Comparison of ENCODE assay signal across 8 cellular contexts in the genomic region with DNA sequence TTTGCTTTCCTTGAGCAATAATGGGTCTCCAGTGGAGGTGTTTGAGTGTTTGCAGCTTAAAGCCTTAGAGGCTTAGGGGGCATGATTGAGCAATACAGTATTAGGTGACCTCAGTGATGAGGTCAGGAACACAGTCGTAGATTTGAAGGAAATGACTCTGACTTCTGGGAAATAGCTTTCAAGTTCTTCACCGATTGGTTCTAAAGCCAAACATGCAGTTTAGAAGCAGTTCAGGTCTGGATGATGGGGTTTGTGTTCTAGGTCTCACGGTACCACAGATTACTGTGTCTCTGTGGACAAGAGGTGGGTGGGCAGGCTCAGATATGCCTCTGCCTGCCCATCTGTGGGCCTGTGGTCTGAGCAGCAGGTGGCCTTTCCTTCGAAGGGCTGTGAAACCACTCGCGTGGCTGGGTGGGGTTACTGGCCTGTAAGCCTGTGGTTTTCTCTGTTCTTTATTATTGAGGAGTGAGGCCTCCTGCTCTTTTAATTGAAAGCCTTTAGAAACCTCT. TPM values are rescaled to one million over a fixed set of nuclear protein-coding genes. Genes with fewer than 3 reads are reported as not detected.
DNase-seq lines count a peak whose midpoint lies in the region; ATAC-seq, FAIRE-seq and TF ChIP-seq lines count a peak whose summit lies in the region.

No MANE protein-coding gene starts in this region.

- peak; percentile 75 for DNase-seq in OCI-M1 (lab: John Stamatoyannopoulos, UW)
- DNase-seq in breast epithelium (ENCODE audit: low spot score in 2 of 2): no peak
- DNase-seq in NCI-H187 treated with DMSO at 0.1 percent for 48 hours (lab: John Stamatoyannopoulos, UW): no peak
- DNase-seq in AG08396 (ENCODE audit: low spot score): no peak
- DNase-seq in urothelium cell line (ENCODE audit: low spot score): no peak

- TF ChIP-seq POLR2A in breast epithelium (IDR thresholded peaks at IDR 0.05): no peak

- no peaks in the 10 kb centered on the region for H3K36me3 ChIP-seq in breast epithelium
- peaks cover 0 to 18% of the 10 kb centered on the region in 2 donors for H3K36me3 ChIP-seq in muscle layer of duodenum (ENCODE audit: control insufficient read depth in 1 of 2, insufficient read depth in 2 of 2, low read length in 2 of 2)

- no peaks in the 10 kb centered on the region for H3K9me3 ChIP-seq in breast epithelium
- H3K9me3 ChIP-seq in muscle layer of duodenum (ENCODE audit: control insufficient read depth in 1 of 2, low read length in 2 of 2): no peaks in the 10 kb centered on the region

- peak overlapping the region; percentile 77 to 85 for H3K27ac ChIP-seq in breast epithelium
- peak overlapping the region; percentile 45 for H3K27ac ChIP-seq in muscle layer of duodenum (ENCODE audit: low read length)

- intact Hi-C loops in breast epithelium (cut with DNase I; ENCODE audit: low total_unique reads): no loop called here

- peak overlapping the region in 1 of 3 donors; percentile 15 for H3K4me3 ChIP-seq in breast epithelium
- no peak overlapping the region for H3K4me3 ChIP-seq in muscle layer of duodenum (ENCODE audit: low read depth in 1 of 2, low read length in 2 of 2)

- peaks cover 10 to 16% of the 10 kb centered on the region in 2 donors for H3K4me1 ChIP-seq in breast epithelium
- no peaks in the 10 kb centered on the region for H3K4me1 ChIP-seq in muscle layer of duodenum (ENCODE audit: control insufficient read depth in 1 of 2, insufficient read depth in 2 of 2, low read length in 2 of 2)

- no peak for FAIRE-seq in urothelium cell line (lab: Jason Lieb, UNC)

- TF ChIP-seq CTCF in breast epithelium (IDR thresholded peaks at IDR 0.05): no peak

- ATAC-seq in GM18861 (IDR thresholded peaks at IDR 0.05; ENCODE audit: unreplicated experiment): peak; percentile 65
- ATAC-seq in HG02623 (IDR thresholded peaks at IDR 0.05; ENCODE audit: unreplicated experiment): peak; percentile 78

- H3K27me3 ChIP-seq in breast epithelium: no peaks in the 10 kb centered on the region
- H3K27me3 ChIP-seq in muscle layer of duodenum (ENCODE audit: low read depth, low read length): no peaks in the 10 kb centered on the region

RNA-seq across cellular contexts. Expression of a gene that starts 7.8 kb away (rescaled TPM):
- total RNA-seq in breast epithelium: 100 to 1,000 TPM in 1 of 3 donors, 10 to 100 TPM in 2; 41.6 to 100 (median 56.7) TPM

RNA-seq across cellular contexts. Expression of a gene that starts 27.6 kb away (rescaled TPM):
- total RNA-seq in breast epithelium: 100 to 1,000 TPM in 1 of 3 donors, 10 to 100 TPM in 2; 87.8 to 107 (median 98.4) TPM

RNA-seq across cellular contexts. Expression of a gene that starts 58.5 kb away (rescaled TPM):
- total RNA-seq in breast epithelium: 10 to 100 TPM; 27.1 to 42.6 (median 30.2) TPM
